In genomic region chr9:79766091-79766490, GRCh38 we compare ENCODE assay signal across 1 cellular context.
TF ChIP-seq lines count a peak whose summit lies in the region.

No MANE protein-coding gene starts in this region.

TF ChIP-seq in IMR-90, 13 proteins besides CTCF, POLR2A, EP300 and RAD21 (continued from another document):
- TF ChIP-seq MXI1 (IDR thresholded peaks at IDR 0.05; ENCODE audit: borderline replicate concordance, low read depth, low read length) (no peak), ELK1 (IDR thresholded peaks at IDR 0.05; ENCODE audit: borderline replicate concordance, low read depth, low read length) (no peak), RFX5 (IDR thresholded peaks at IDR 0.05; ENCODE audit: low read depth, low read length) (no peak)
